ENCODE assay signal across 12 cellular contexts in genomic region chr21:33414068-33414467, GRCh38.
"Had no signal": no experiment of that assay in that cellular context is flagged by ENCODE, and none has a peak within 500 bp of the region (broad histone marks: within the 10 kb centered on the region; RNA-seq: fewer than 3 reads in every experiment).

No MANE protein-coding gene starts in this region.

- H3K27ac ChIP-seq: foreskin keratinocyte, WERI-Rb-1 had no signal

- H3K4me3 ChIP-seq: skin epidermis had no signal

- H3K9me3 Mint-ChIP-seq: activated naive CD4-positive, alpha-beta T cell treated with anti-CD3 and anti-CD28 coated beads for 36 hours; activated T-helper 17 cell treated with anti-CD3 and anti-CD28 coated beads, Interleukin-2, amount 50 U/mL, for 72 hours; nephron; T-cell had no signal

- H3K27ac Mint-ChIP-seq: activated T-helper 17 cell treated with anti-CD3 and anti-CD28 coated beads, Interleukin-2, amount 50 U/mL, for 72 hours had no signal

- ATAC-seq: activated CD8-positive, alpha-beta T cell treated with anti-CD3 and anti-CD28 coated beads, Interleukin-2, amount 10 ng/mL, durations not matched to agents 7 days and 5 days; activated T-helper 17 cell treated with anti-CD3 and anti-CD28 coated beads, Interleukin-2, amount 50 U/mL, for 72 hours; foreskin keratinocyte; left lobe of liver; T-cell had no signal

- H3K27me3 Mint-ChIP-seq: activated T-helper 17 cell treated with anti-CD3 and anti-CD28 coated beads, Interleukin-2, amount 50 U/mL, for 72 hours; T-cell had no signal

- H3K27me3 ChIP-seq: foreskin keratinocyte had no signal

- DNase-seq: activated CD4-positive, alpha-beta T cell treated with anti-CD3 and anti-CD28 coated beads for 48 hours; activated CD8-positive, alpha-beta T cell treated with anti-CD3 and anti-CD28 coated beads, Interleukin-2, amount 10 ng/mL, durations not matched to agents 7 days and 5 days; activated naive CD4-positive, alpha-beta T cell treated with anti-CD3 and anti-CD28 coated beads for 36 hours; foreskin keratinocyte; head of caudate nucleus; substantia nigra; T-cell; WERI-Rb-1 had no signal

- H3K4me3 Mint-ChIP-seq: nephron had no signal
